ENCODE assay signal across 15 cellular contexts in the genomic region with DNA sequence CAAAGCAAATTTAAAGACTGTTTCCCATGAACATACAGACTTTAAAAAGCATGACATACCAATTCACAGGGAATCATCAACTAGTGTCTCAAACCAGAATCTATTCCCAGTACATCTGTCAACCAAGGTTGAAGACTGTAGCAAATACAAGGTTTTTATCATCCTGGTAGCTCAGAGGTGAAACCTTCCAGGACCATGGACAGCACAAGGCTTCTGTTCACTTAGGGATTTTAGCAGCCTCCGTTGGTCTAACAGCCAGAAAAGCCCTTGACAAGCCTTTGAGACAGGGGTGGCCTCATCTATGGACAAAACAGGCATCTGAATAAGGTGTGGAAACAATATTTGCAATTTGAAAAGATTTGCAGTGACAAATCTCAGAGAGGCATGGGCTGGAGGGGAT.
DNase-seq lines count a peak whose midpoint lies in the region; ATAC-seq and TF ChIP-seq lines count a peak whose summit lies in the region.
"Had no signal": no experiment of that assay in that cellular context is flagged by ENCODE, and none has a peak within 500 bp of the region (broad histone marks: within the 10 kb centered on the region; RNA-seq: fewer than 3 reads in every experiment).

No MANE protein-coding gene starts in this region.

- H3K27me3 Mint-ChIP-seq in activated CD4-positive, alpha-beta T cell treated with anti-CD3 and anti-CD28 coated beads for 36 hours = peaks cover 2% of the 10 kb centered on the region
- H3K27me3 Mint-ChIP-seq in T-cell = peaks cover 0 to under 1% of the 10 kb centered on the region in 2 donors
- H3K27me3 Mint-ChIP-seq: activated CD4-positive, alpha-beta T cell treated with anti-CD3 and anti-CD28 coated beads, Interleukin-2, amount 10 ng/mL, durations not matched to agents 7 days and 5 days had no signal

- no peaks in the 10 kb centered on the region for H3K4me1 Mint-ChIP-seq in activated CD4-positive, alpha-beta T cell treated with anti-CD3 and anti-CD28 coated beads for 36 hours
- H3K4me1 Mint-ChIP-seq in T-cell = no peaks in the 10 kb centered on the region
- H3K4me1 Mint-ChIP-seq: activated CD4-positive, alpha-beta T cell treated with anti-CD3 and anti-CD28 coated beads, Interleukin-2, amount 10 ng/mL, durations not matched to agents 7 days and 5 days had no signal

- intact Hi-C loops in activated CD4-positive, alpha-beta T cell treated with anti-CD3 and anti-CD28 coated beads for 36 hours (cut with DNase I, micrococcal nuclease) = no loop called here
- intact Hi-C loops in left colon (cut with DNase I, micrococcal nuclease) = no loop called here

- H3K4me3 Mint-ChIP-seq in activated CD4-positive, alpha-beta T cell treated with anti-CD3 and anti-CD28 coated beads for 36 hours = no peak overlapping the region
- H3K4me3 Mint-ChIP-seq in T-cell = no peak overlapping the region
- H3K4me3 Mint-ChIP-seq: activated CD4-positive, alpha-beta T cell treated with anti-CD3 and anti-CD28 coated beads, Interleukin-2, amount 10 ng/mL, durations not matched to agents 7 days and 5 days had no signal

- no peak for TF ChIP-seq CTCF in epithelial cell of esophagus (IDR thresholded peaks at IDR 0.05; ENCODE audit: insufficient read depth, low read depth, low read length, missing control alignments)

- POLR2A ChIA-PET in activated CD4-positive, alpha-beta T cell treated with anti-CD3 and anti-CD28 coated beads for 36 hours (lab: Charles Lee) = no interaction called here
- POLR2A ChIA-PET in T-cell (lab: Charles Lee) = no interaction called here

- H3K9me3 Mint-ChIP-seq in activated CD4-positive, alpha-beta T cell treated with anti-CD3 and anti-CD28 coated beads for 36 hours (ENCODE audit: low read depth) = no peaks in the 10 kb centered on the region
- H3K9me3 Mint-ChIP-seq in T-cell = peaks cover 0 to 3% (median 3%) of the 10 kb centered on the region in 3 donors
- H3K9me3 Mint-ChIP-seq: activated CD4-positive, alpha-beta T cell treated with anti-CD3 and anti-CD28 coated beads, Interleukin-2, amount 10 ng/mL, durations not matched to agents 7 days and 5 days had no signal

- no peak overlapping the region for H3K27ac Mint-ChIP-seq in activated CD4-positive, alpha-beta T cell treated with anti-CD3 and anti-CD28 coated beads for 36 hours
- no peak overlapping the region for H3K27ac Mint-ChIP-seq in T-cell
- H3K27ac Mint-ChIP-seq: activated CD4-positive, alpha-beta T cell treated with anti-CD3 and anti-CD28 coated beads, Interleukin-2, amount 10 ng/mL, durations not matched to agents 7 days and 5 days had no signal

- ATAC-seq in activated CD4-positive, alpha-beta T cell treated with anti-CD3 and anti-CD28 coated beads for 36 hours = no peak
- ATAC-seq in T-cell (replicated peaks in 1 of 4) (no peak), left colon (no peak)
- ATAC-seq: body of pancreas had no signal

- peak; percentile 6 for DNase-seq in activated CD4-positive, alpha-beta T cell treated with anti-CD3 and anti-CD28 coated beads for 36 hours
- no peak for DNase-seq in activated CD4-positive, alpha-beta T cell treated with anti-CD3 and anti-CD28 coated beads for 48 hours
- peak; percentile 59 for DNase-seq in RKO (ENCODE audit: low spot score)
- DNase-seq in epithelial cell of esophagus (ENCODE audit: low read depth) = peak; percentile 69
- peak; percentile 39 for DNase-seq in renal cortical epithelial cell (ENCODE audit: low read depth)
- no peak for DNase-seq in T-cell
- no peak for DNase-seq in left colon
- no peak for DNase-seq in NCI-H2227 treated with DMSO at 0.1 percent for 48 hours (lab: John Stamatoyannopoulos, UW)
- DNase-seq: 8988T; activated CD4-positive, alpha-beta T cell treated with anti-CD3 and anti-CD28 coated beads, Interleukin-2, amount 10 ng/mL, durations not matched to agents 7 days and 5 days; body of pancreas; hippocampal formation; NCI-H187 treated with DMSO at 0.1 percent for 48 hours; stimulated activated CD4-positive, alpha-beta T cell treated with anti-CD3 and anti-CD28 coated beads, Interleukin-15, amount 100 ng/mL, for 24 hours had no signal

- CTCF ChIA-PET in activated CD4-positive, alpha-beta T cell treated with anti-CD3 and anti-CD28 coated beads for 36 hours (lab: Charles Lee) = no interaction called here
- CTCF ChIA-PET in T-cell (lab: Charles Lee) = no interaction called here

- H3K4me3 ChIP-seq in epithelial cell of esophagus (ENCODE audit: low read length) = no peak overlapping the region
- H3K4me3 ChIP-seq: body of pancreas, tibial nerve had no signal

- no peaks in the 10 kb centered on the region for H3K36me3 Mint-ChIP-seq in activated CD4-positive, alpha-beta T cell treated with anti-CD3 and anti-CD28 coated beads for 36 hours (ENCODE audit: low read depth)
- no peaks in the 10 kb centered on the region for H3K36me3 Mint-ChIP-seq in T-cell

Comparison
In these comparisons a context has a peak if more than half of its experiments do, and no peak if none do; other contexts are left out.
1. DNase-seq: peak in activated CD4-positive, alpha-beta T cell treated with anti-CD3 and anti-CD28 coated beads for 36 hours (single experiment), RKO (single experiment), epithelial cell of esophagus (single experiment) and renal cortical epithelial cell (single experiment); none in activated CD4-positive, alpha-beta T cell treated with anti-CD3 and anti-CD28 coated beads for 48 hours (single experiment), T-cell (0 of 34), left colon (0 of 2) and NCI-H2227 treated with DMSO at 0.1 percent for 48 hours (single experiment).